1 cellular context compared by ENCODE assay signal in the genomic region with DNA sequence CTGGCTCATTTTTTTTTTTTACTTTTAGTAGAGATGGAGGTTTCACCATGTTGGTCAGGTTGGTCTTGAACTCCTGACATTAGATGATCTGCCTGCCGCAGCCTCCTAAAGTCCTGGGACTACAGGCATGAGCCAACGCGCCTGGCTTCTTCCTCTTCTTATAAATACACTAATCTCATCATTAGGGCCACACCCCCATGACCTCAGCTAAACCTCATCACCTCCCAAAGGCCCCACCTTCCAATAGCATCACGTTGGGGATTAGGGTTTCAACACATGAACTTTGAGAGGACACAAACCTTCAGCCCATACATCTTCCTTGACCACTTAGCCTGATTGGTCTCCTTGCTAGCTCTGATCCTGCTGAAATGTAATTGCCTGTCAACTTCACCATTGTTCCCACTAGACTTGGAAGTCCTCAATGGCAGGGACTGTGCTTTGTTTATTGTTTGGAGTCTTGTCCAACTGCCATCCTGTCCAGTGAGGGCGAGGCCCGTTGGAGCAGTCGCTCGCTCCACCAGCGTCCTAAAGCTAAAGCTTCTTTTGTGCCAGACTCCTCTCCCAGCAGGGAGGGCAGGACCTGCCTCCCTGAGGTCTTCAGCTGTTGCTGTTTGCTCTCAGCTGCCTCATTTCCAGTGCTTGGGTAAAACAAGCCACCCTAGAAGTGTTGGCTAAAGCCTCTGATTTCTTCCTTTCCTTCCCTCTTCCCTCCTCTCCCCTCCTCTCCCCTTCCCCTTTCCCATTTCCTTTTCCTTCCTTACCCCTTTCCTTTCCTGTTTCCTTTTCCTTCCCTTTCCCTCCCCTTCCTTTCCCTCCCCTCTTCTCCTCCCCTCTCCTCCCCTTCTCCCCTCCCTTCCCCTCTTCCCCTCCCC.
TF ChIP-seq lines count a peak whose summit lies in the region.

No MANE protein-coding gene starts in this region.

TF ChIP-seq in HEK293, 187 proteins besides CTCF, POLR2A, EP300 and RAD21 (continued from another document):
- TF ChIP-seq KLF7 (tag by site-specific recombination; IDR thresholded peaks at IDR 0.05; ENCODE audit: borderline replicate concordance) (no peak), ZNF670 (tag by site-specific recombination; IDR thresholded peaks at IDR 0.05; ENCODE audit: low read depth) (no peak), ZFP37 (tag by site-specific recombination; IDR thresholded peaks at IDR 0.05) (no peak), ZNF302 (tag by site-specific recombination; IDR thresholded peaks at IDR 0.05; ENCODE audit: low read depth) (no peak)
- TF ChIP-seq, protein P1, sequence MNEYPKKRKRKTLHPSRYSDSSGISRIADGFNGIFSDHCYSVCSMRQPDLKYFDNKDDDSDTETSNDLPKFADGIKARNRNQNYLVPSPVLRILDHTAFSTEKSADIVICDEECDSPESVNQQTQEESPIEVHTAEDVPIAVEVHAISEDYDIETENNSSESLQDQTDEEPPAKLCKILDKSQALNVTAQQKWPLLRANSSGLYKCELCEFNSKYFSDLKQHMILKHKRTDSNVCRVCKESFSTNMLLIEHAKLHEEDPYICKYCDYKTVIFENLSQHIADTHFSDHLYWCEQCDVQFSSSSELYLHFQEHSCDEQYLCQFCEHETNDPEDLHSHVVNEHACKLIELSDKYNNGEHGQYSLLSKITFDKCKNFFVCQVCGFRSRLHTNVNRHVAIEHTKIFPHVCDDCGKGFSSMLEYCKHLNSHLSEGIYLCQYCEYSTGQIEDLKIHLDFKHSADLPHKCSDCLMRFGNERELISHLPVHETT (tag by site-specific recombination; IDR thresholded peaks at IDR 0.05): no peak
